ENCODE assay signal across 25 cellular contexts in genomic region chr3:170079466-170080165, GRCh38. TPM values are rescaled to one million over a fixed set of nuclear protein-coding genes. Genes with fewer than 3 reads are reported as not detected.
DNase-seq lines count a peak whose midpoint lies in the region; ATAC-seq and TF ChIP-seq lines count a peak whose summit lies in the region.
"Had no signal": no experiment of that assay in that cellular context is flagged by ENCODE, and none has a peak within 500 bp of the region (broad histone marks: within the 10 kb centered on the region; RNA-seq: fewer than 3 reads in every experiment).

No MANE protein-coding gene starts in this region.

- H3K27me3 Mint-ChIP-seq in CD4-positive, CD25-positive, alpha-beta regulatory T cell = no peaks in the 10 kb centered on the region
- peaks cover 4% of the 10 kb centered on the region for H3K27me3 Mint-ChIP-seq in nephron progenitor cell (ENCODE audit: low read depth, poor library complexity)
- H3K27me3 Mint-ChIP-seq: activated CD4-positive, alpha-beta memory T cell treated with anti-CD3 and anti-CD28 coated beads, Interleukin-2, amount 10 ng/mL, durations not matched to agents 7 days and 5 days; T-helper 17 cell had no signal

- TF ChIP-seq CTCF in LNCaP clone FGC (IDR thresholded peaks at IDR 0.05; ENCODE audit: control insufficient read depth, extremely low read depth, insufficient read depth) (no peak), neutrophil (IDR thresholded peaks at IDR 0.05) (no peak), GM10248 (IDR thresholded peaks at IDR 0.05; ENCODE audit: control extremely low read depth, extremely low read depth, low read depth, missing control alignments) (no peak), nephron progenitor cell (IDR thresholded peaks at IDR 0.05) (no peak)

- H3K9me3 Mint-ChIP-seq in CD4-positive, CD25-positive, alpha-beta regulatory T cell = peaks cover 0 to 2% (median 0%) of the 10 kb centered on the region in 7 donors
- peaks cover 18% of the 10 kb centered on the region for H3K9me3 Mint-ChIP-seq in nephron progenitor cell
- H3K9me3 Mint-ChIP-seq: activated CD4-positive, alpha-beta memory T cell treated with anti-CD3 and anti-CD28 coated beads, Interleukin-2, amount 10 ng/mL, durations not matched to agents 7 days and 5 days; H9 had no signal

- CTCF ChIA-PET in GM10248 (lab: Yijun Ruan, JAX) = interaction anchor here (0.6 to 3.2 kb wide), 10 partner anchors 9 to 217 kb away, joined by 3 to 15 read pairs (median 4); partner anchors contain the start of gene GPR160

- H3K4me3 Mint-ChIP-seq in CD4-positive, CD25-positive, alpha-beta regulatory T cell = no peak overlapping the region
- no peak overlapping the region for H3K4me3 Mint-ChIP-seq in nephron progenitor cell
- H3K4me3 Mint-ChIP-seq: activated CD4-positive, alpha-beta memory T cell treated with anti-CD3 and anti-CD28 coated beads, Interleukin-2, amount 10 ng/mL, durations not matched to agents 7 days and 5 days; H9; T-helper 17 cell had no signal

- no peaks in the 10 kb centered on the region for H3K9me3 ChIP-seq in CD4-positive, CD25-positive, alpha-beta regulatory T cell (ENCODE audit: control insufficient read depth in 2 of 2, low read length in 2 of 2)
- no peaks in the 10 kb centered on the region for H3K9me3 ChIP-seq in neutrophil
- H3K9me3 ChIP-seq: ascending aorta, heart right ventricle, right atrium auricular region had no signal

- no peak for DNase-seq in CD4-positive, CD25-positive, alpha-beta regulatory T cell
- DNase-seq in LNCaP clone FGC (ENCODE audit: low read depth) (peak; percentile 43), glomerular visceral epithelial cell (ENCODE audit: extremely low spot score) (peak; percentile 56), germinal center (ENCODE audit: low spot score) (no peak), GM10248 (ENCODE audit: extremely low spot score) (no peak), nephron progenitor cell (no peak)
- DNase-seq: activated CD4-positive, alpha-beta memory T cell treated with anti-CD3 and anti-CD28 coated beads, Interleukin-2, amount 10 ng/mL, durations not matched to agents 7 days and 5 days; activated naive CD4-positive, alpha-beta T cell treated with Interleukin-2 at 50 U/mL for 16 hours; activated T-cell treated with anti-CD3 and anti-CD28 coated beads, Interleukin-2, amount 50 U/mL, for 1 hour; AML-193; cerebellar nuclear complex; COR-L47; effector memory CD4-positive, alpha-beta T cell; H9; heart right ventricle; NCI-H1436; NCI-H748 treated with DMSO at 0.1 percent for 48 hours; PC-3; T-helper 17 cell; WERI-Rb-1 had no signal

- H3K4me1 Mint-ChIP-seq in CD4-positive, CD25-positive, alpha-beta regulatory T cell = peaks cover 0 to 10% (median 1%) of the 10 kb centered on the region in 4 donors
- H3K4me1 Mint-ChIP-seq in nephron progenitor cell = peaks cover 6% of the 10 kb centered on the region
- H3K4me1 Mint-ChIP-seq: T-helper 17 cell had no signal

- no peaks in the 10 kb centered on the region for H3K27me3 ChIP-seq in CD4-positive, CD25-positive, alpha-beta regulatory T cell (ENCODE audit: control insufficient read depth, insufficient read depth, low read length)
- no peaks in the 10 kb centered on the region for H3K27me3 ChIP-seq in neutrophil
- H3K27me3 ChIP-seq: ascending aorta, heart right ventricle, right atrium auricular region had no signal

- no peak for ATAC-seq in CD4-positive, CD25-positive, alpha-beta regulatory T cell (ENCODE audit: low read depth in 2 of 2)
- no peak for ATAC-seq in HG03432 (IDR thresholded peaks at IDR 0.05; ENCODE audit: unreplicated experiment)
- ATAC-seq: heart right ventricle, PC-3, T-helper 17 cell had no signal

- H3K36me3 Mint-ChIP-seq in CD4-positive, CD25-positive, alpha-beta regulatory T cell = peaks cover 25% of the 10 kb centered on the region
- peaks cover 60% of the 10 kb centered on the region for H3K36me3 Mint-ChIP-seq in nephron progenitor cell (ENCODE audit: low read depth)

- no peak overlapping the region for H3K4me3 ChIP-seq in CD4-positive, CD25-positive, alpha-beta regulatory T cell (ENCODE audit: low read depth, low read length)
- no peak overlapping the region for H3K4me3 ChIP-seq in LNCaP clone FGC (ENCODE audit: low read depth, low read length)
- no peak overlapping the region for H3K4me3 ChIP-seq in neutrophil (ENCODE audit: low read depth in 1 of 2, low read length in 1 of 2)
- H3K4me3 ChIP-seq: ascending aorta, GM12878, heart right ventricle, right atrium auricular region had no signal

- peaks cover 8% of the 10 kb centered on the region for H3K36me3 ChIP-seq in CD4-positive, CD25-positive, alpha-beta regulatory T cell (ENCODE audit: control insufficient read depth, insufficient read depth, low read length)
- H3K36me3 ChIP-seq in neutrophil = peaks cover 42% of the 10 kb centered on the region
- H3K36me3 ChIP-seq: right atrium auricular region, WERI-Rb-1 had no signal

- no peak overlapping the region for H3K27ac ChIP-seq in CD4-positive, CD25-positive, alpha-beta regulatory T cell (ENCODE audit: insufficient read depth, low read length, poor library complexity, severe bottlenecking)
- peak overlapping the region; percentile 14 for H3K27ac ChIP-seq in neutrophil
- H3K27ac ChIP-seq: ascending aorta, heart right ventricle, right atrium auricular region, WERI-Rb-1 had no signal

- POLR2A ChIA-PET in GM10248 (lab: Yijun Ruan, JAX) = no interaction called here

- no peaks in the 10 kb centered on the region for H3K4me1 ChIP-seq in CD4-positive, CD25-positive, alpha-beta regulatory T cell (ENCODE audit: control insufficient read depth, insufficient read depth, low read length, poor library complexity, severe bottlenecking)
- no peaks in the 10 kb centered on the region for H3K4me1 ChIP-seq in neutrophil (ENCODE audit: control insufficient read depth in 1 of 2, insufficient read depth in 1 of 2, low read depth in 1 of 2, low read length in 1 of 2)
- H3K4me1 ChIP-seq: ascending aorta, right atrium auricular region had no signal

- peak overlapping the region in 2 of 3 donors; percentile 3 to 8 for H3K27ac Mint-ChIP-seq in CD4-positive, CD25-positive, alpha-beta regulatory T cell
- H3K27ac Mint-ChIP-seq in nephron progenitor cell = no peak overlapping the region
- H3K27ac Mint-ChIP-seq: activated CD4-positive, alpha-beta memory T cell treated with anti-CD3 and anti-CD28 coated beads, Interleukin-2, amount 10 ng/mL, durations not matched to agents 7 days and 5 days had no signal

RNA-seq across cellular contexts. Expression of gene GPR160, which starts 41.8 kb away (rescaled TPM):
- 0.37 TPM for total RNA-seq in CD4-positive, CD25-positive, alpha-beta regulatory T cell
- polyA plus RNA-seq in CD4-positive, CD25-positive, alpha-beta regulatory T cell = 1 to 10 TPM; 1.5 to 6.2 (median 4.4) TPM

Comparison
In these comparisons a context has a peak if more than half of its experiments do, and no peak if none do; other contexts are left out.
1. DNase-seq: peak in LNCaP clone FGC (single experiment) and glomerular visceral epithelial cell (single experiment); none in CD4-positive, CD25-positive, alpha-beta regulatory T cell (0 of 3), germinal center (single experiment), GM10248 (single experiment) and nephron progenitor cell (single experiment).